In the genomic region with DNA sequence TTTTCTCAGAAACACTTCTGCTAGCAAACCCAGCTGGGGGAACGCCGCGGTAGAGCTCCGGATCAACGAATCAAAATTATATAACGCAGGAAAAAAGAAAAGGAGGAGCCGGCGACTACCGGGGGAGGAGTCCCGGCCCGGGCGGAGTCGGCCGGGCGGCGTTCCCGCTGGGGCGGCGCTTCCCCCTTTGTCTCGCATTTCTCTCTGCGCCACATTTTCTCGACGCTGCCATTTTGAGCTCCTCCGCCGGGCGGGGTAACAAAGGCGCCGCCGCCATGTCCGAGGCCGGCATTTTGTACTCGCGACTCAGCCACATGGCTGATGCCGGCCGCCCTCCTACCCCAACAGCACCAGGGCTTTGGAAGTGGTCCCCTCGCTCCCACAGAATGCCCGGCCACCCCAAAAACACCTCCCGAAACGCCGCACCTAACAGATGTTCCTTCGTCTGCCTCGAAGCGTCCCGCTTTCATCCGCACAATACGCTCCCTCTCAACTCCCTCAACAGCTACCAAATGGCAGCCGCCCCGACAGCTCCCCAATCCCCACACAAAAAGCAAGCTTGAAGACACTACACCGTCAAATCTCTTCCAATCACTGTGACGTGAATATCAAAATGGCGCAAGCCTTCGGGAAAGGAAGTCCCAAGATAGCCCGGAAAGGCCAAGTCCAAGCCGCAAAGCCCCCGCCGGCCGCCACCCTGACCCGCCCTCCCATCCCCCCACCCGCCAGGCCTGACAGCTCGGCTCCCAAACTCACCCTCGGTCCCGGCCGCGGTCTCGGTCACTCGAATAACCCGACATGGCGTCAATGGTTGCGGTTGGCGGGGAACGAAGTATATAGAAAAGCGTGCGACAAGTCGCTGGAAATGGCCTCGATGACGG, we compare ENCODE assay signal across 8 cellular contexts. TPM values are rescaled to one million over a fixed set of nuclear protein-coding genes. Genes with fewer than 3 reads are reported as not detected.
DNase-seq lines count a peak whose midpoint lies in the region; ATAC-seq and TF ChIP-seq lines count a peak whose summit lies in the region.

No MANE protein-coding gene starts in this region.

- peak overlapping the region; percentile 94 to 100 (median 98) for H3K27ac ChIP-seq in gastroesophageal sphincter
- peak overlapping the region; percentile 98 for H3K27ac ChIP-seq in neutrophil

- H3K36me3 Mint-ChIP-seq in activated naive CD4-positive, alpha-beta T cell treated with anti-CD3 and anti-CD28 coated beads, Interleukin-2, amount 10 ng/mL, durations not matched to agents 7 days and 5 days = peaks cover 70% of the 10 kb centered on the region

- ATAC-seq in gastroesophageal sphincter = peak; percentile 68

- CTCF ChIA-PET in activated naive CD4-positive, alpha-beta T cell treated with anti-CD3 and anti-CD28 coated beads, Interleukin-2, amount 10 ng/mL, durations not matched to agents 7 days and 5 days (lab: Charles Lee) = interaction anchor here (2.1 to 4.6 kb wide), 4 partner anchors 9 to 144 kb away, joined by 6 to 27 read pairs (median 15); a partner anchor contains a TSS

- H3K4me3 Mint-ChIP-seq in activated naive CD4-positive, alpha-beta T cell treated with anti-CD3 and anti-CD28 coated beads, Interleukin-2, amount 10 ng/mL, durations not matched to agents 7 days and 5 days = peak overlapping the region; percentile 95

- H3K9me3 Mint-ChIP-seq in activated naive CD4-positive, alpha-beta T cell treated with anti-CD3 and anti-CD28 coated beads, Interleukin-2, amount 10 ng/mL, durations not matched to agents 7 days and 5 days = no peaks in the 10 kb centered on the region

- peak overlapping the region; percentile 100 for H3K27ac Mint-ChIP-seq in activated naive CD4-positive, alpha-beta T cell treated with anti-CD3 and anti-CD28 coated beads, Interleukin-2, amount 10 ng/mL, durations not matched to agents 7 days and 5 days

- TF ChIP-seq CTCF in gastroesophageal sphincter (IDR thresholded peaks at IDR 0.05) = peak in 2 of 4 experiments; percentile 18 to 33
- peak; percentile 23 for TF ChIP-seq CTCF in neutrophil (IDR thresholded peaks at IDR 0.05)

- H3K9me3 ChIP-seq in gastroesophageal sphincter (no peaks in the 10 kb centered on the region), neutrophil (peaks cover 9% of the 10 kb centered on the region)

- TF ChIP-seq EP300 in gastroesophageal sphincter (IDR thresholded peaks at IDR 0.05) = no peak

- 0 to 2% methylated on average over 12 to 42 of the region's 76 CpGs for WGBS in gastroesophageal sphincter (ENCODE audit: low coverage in 1 of 2), 2 donors

- TF ChIP-seq POLR2A in gastroesophageal sphincter (IDR thresholded peaks at IDR 0.05) = peak; percentile 41 to 54

- peaks cover 66% of the 10 kb centered on the region for H3K4me1 Mint-ChIP-seq in activated naive CD4-positive, alpha-beta T cell treated with anti-CD3 and anti-CD28 coated beads, Interleukin-2, amount 10 ng/mL, durations not matched to agents 7 days and 5 days

- peaks cover 9% of the 10 kb centered on the region for H3K27me3 Mint-ChIP-seq in activated naive CD4-positive, alpha-beta T cell treated with anti-CD3 and anti-CD28 coated beads, Interleukin-2, amount 10 ng/mL, durations not matched to agents 7 days and 5 days

- H3K4me1 ChIP-seq in gastroesophageal sphincter (peaks cover 10 to 74% (median 20%) of the 10 kb centered on the region in 3 donors), neutrophil (ENCODE audit: control insufficient read depth in 1 of 2, insufficient read depth in 1 of 2, low read depth in 1 of 2, low read length in 1 of 2) (peaks cover 31 to 32% of the 10 kb centered on the region in 2 experiments)

- H3K4me3 ChIP-seq in gastroesophageal sphincter = peak overlapping the region; percentile 84 to 85
- H3K4me3 ChIP-seq in neutrophil (ENCODE audit: low read depth in 1 of 2, low read length in 1 of 2) = peak overlapping the region; percentile 95 to 100

- H3K27me3 ChIP-seq in gastroesophageal sphincter = no peaks in the 10 kb centered on the region
- H3K27me3 ChIP-seq in neutrophil = no peaks in the 10 kb centered on the region

- H3K36me3 ChIP-seq in gastroesophageal sphincter (peaks cover 24 to 49% of the 10 kb centered on the region in 2 donors), neutrophil (peaks cover 46% of the 10 kb centered on the region)

- DNase-seq in AG08395 (ENCODE audit: low spot score) (peak; percentile 85), GM19240 (ENCODE audit: insufficient read length, low spot score) (peak; percentile 19), MV-4-11 (lab: John Stamatoyannopoulos, UW) (peak; percentile 68), SK-N-DZ (ENCODE audit: low spot score) (peak; percentile 77), stromal cell of bone marrow (ENCODE audit: low read depth) (peak; percentile 86)
- DNase-seq in activated naive CD4-positive, alpha-beta T cell treated with anti-CD3 and anti-CD28 coated beads, Interleukin-2, amount 10 ng/mL, durations not matched to agents 7 days and 5 days = peak; percentile 93

RNA-seq across cellular contexts. Expression of a gene that starts 0.5 kb away (rescaled TPM):
- polyA plus RNA-seq in SK-N-DZ (2014; cell fraction: cytosol; rRNA removed) = 452 and 483 TPM in 2 replicates
- polyA plus RNA-seq in SK-N-DZ (2014; cell fraction: nucleus; rRNA removed) = 1,137 and 1,529 TPM in 2 replicates
- 100 to 1,000 TPM; 585 to 908 (median 632) TPM for total RNA-seq in gastroesophageal sphincter

RNA-seq across cellular contexts. Expression of a gene that starts 1.2 kb away (rescaled TPM):
- 45.5 and 67.4 TPM in 2 replicates for polyA plus RNA-seq in SK-N-DZ (2014; cell fraction: cytosol; rRNA removed)
- polyA plus RNA-seq in SK-N-DZ (2014; cell fraction: nucleus; rRNA removed) = 225 and 324 TPM in 2 replicates
- total RNA-seq in gastroesophageal sphincter = 10 to 100 TPM; 18.6 to 52.0 (median 33.2) TPM

RNA-seq across cellular contexts. Expression of a gene that starts 8.7 kb away (rescaled TPM):
- polyA plus RNA-seq in SK-N-DZ (2014; cell fraction: cytosol; rRNA removed) = 28.1 and 35.9 TPM in 2 replicates
- 70.8 and 89.2 TPM in 2 replicates for polyA plus RNA-seq in SK-N-DZ (2014; cell fraction: nucleus; rRNA removed)
- total RNA-seq in gastroesophageal sphincter = 10 to 100 TPM in 1 of 4 donors, 1 to 10 TPM in 3; 1.4 to 12.6 (median 6.6) TPM

RNA-seq across cellular contexts. Expression of a gene that starts 56.6 kb away (rescaled TPM):
- not detected in 2 replicates for polyA plus RNA-seq in SK-N-DZ (2014; cell fraction: cytosol; rRNA removed)
- polyA plus RNA-seq in SK-N-DZ (2014; cell fraction: nucleus; rRNA removed) = not detected in 2 replicates
- total RNA-seq in gastroesophageal sphincter = 10 to 100 TPM in 1 of 4 donors, 1 to 10 TPM in 2, not detected in 1; 3.5 to 10.1 (median 7.3) TPM

Comparison
In these comparisons a context has a peak if more than half of its experiments do, and no peak if none do; other contexts are left out.
1. Peak in every context shown above with its lines: DNase-seq, ATAC-seq, H3K4me3 ChIP-seq and H3K27ac ChIP-seq.
2. DNase-seq: peak in every context shown above with its lines; median percentile 93 in activated naive CD4-positive, alpha-beta T cell treated with anti-CD3 and anti-CD28 coated beads, Interleukin-2, amount 10 ng/mL, durations not matched to agents 7 days and 5 days; 86 in stromal cell of bone marrow; 85 in AG08395; 77 in SK-N-DZ; 68 in MV-4-11; 19 in GM19240.